ENCODE assay signal across 26 cellular contexts in genomic region chr10:36720931-36721330, GRCh38.
"Had no signal": no experiment of that assay in that cellular context is flagged by ENCODE, and none has a peak within 500 bp of the region (broad histone marks: within the 10 kb centered on the region; RNA-seq: fewer than 3 reads in every experiment).

No MANE protein-coding gene starts in this region.

- H3K9me3 ChIP-seq: colonic mucosa, ovary, right atrium auricular region, suprapubic skin, tibial artery, upper lobe of left lung, uterus had no signal

- H3K4me1 ChIP-seq: colonic mucosa, right atrium auricular region, suprapubic skin, upper lobe of left lung, uterus had no signal

- H3K27ac Mint-ChIP-seq: endodermal cell; immature natural killer cell; natural killer cell treated with Interleukin-12 subunit alpha and Interleukin-12 subunit beta and Interleukin-15 and Interleukin-18, amount 100 ng/mL, for 72 hours; neural progenitor cell; stimulated activated effector memory CD8-positive, alpha-beta T cell treated with anti-CD3 and anti-CD28 coated beads, Interleukin-12 subunit alpha, Interleukin-12 subunit beta, amount 100 ng/mL, for 72 hours had no signal

- H3K36me3 ChIP-seq: colonic mucosa, neural progenitor cell, ovary, right atrium auricular region, suprapubic skin, tibial artery, upper lobe of left lung, uterus had no signal

- H3K27me3 Mint-ChIP-seq: natural killer cell treated with Interleukin-12 subunit alpha and Interleukin-12 subunit beta and Interleukin-15 and Interleukin-18, amount 100 ng/mL, for 72 hours had no signal

- H3K4me3 ChIP-seq: colonic mucosa, lung, neural progenitor cell, ovary, right atrium auricular region, smooth muscle cell, suprapubic skin, tibial artery, upper lobe of left lung, uterus had no signal

- DNase-seq: colonic mucosa; effector CD4-positive, alpha-beta T cell; endodermal cell; foreskin fibroblast; immature natural killer cell; kidney; left cardiac atrium; left ventricle myocardium superior; mesenchymal stem cell; midbrain; nucleus accumbens; ovary; stimulated activated CD4-positive, alpha-beta T cell treated with anti-CD3 and anti-CD28 coated beads, Interleukin-4, amount 100 ng/mL, for 1 hour; stimulated activated CD8-positive, alpha-beta memory T cell treated with anti-CD3 and anti-CD28 coated beads, Interleukin-4, amount 100 ng/mL, for 48 hours; stimulated activated naive CD8-positive, alpha-beta T cell treated with anti-CD3 and anti-CD28 coated beads, Interleukin-15, Interleukin-2, amounts not matched to agents 100 U/mL and 50 U/mL, for 24 hours; tibial artery; upper lobe of left lung; uterus had no signal

- H3K36me3 Mint-ChIP-seq: immature natural killer cell; natural killer cell treated with Interleukin-12 subunit alpha and Interleukin-12 subunit beta and Interleukin-15 and Interleukin-18, amount 100 ng/mL, for 72 hours; neural progenitor cell; stimulated activated effector memory CD8-positive, alpha-beta T cell treated with anti-CD3 and anti-CD28 coated beads, Interleukin-12 subunit alpha, Interleukin-12 subunit beta, amount 100 ng/mL, for 72 hours had no signal

- H3K4me1 Mint-ChIP-seq: immature natural killer cell; stimulated activated effector memory CD8-positive, alpha-beta T cell treated with anti-CD3 and anti-CD28 coated beads, Interleukin-12 subunit alpha, Interleukin-12 subunit beta, amount 100 ng/mL, for 72 hours had no signal

- FAIRE-seq: kidney had no signal

- H3K27ac ChIP-seq: colonic mucosa, neural progenitor cell, ovary, right atrium auricular region, suprapubic skin, tibial artery, upper lobe of left lung, uterus had no signal

- H3K27me3 ChIP-seq: colonic mucosa, neural progenitor cell, ovary, right atrium auricular region, suprapubic skin, tibial artery, upper lobe of left lung, uterus had no signal

- H3K9me3 Mint-ChIP-seq: natural killer cell treated with Interleukin-12 subunit alpha and Interleukin-12 subunit beta and Interleukin-15 and Interleukin-18, amount 100 ng/mL, for 72 hours had no signal

- ATAC-seq: esophagus mucosa; left ventricle myocardium superior; natural killer cell treated with Interleukin-12 subunit alpha and Interleukin-12 subunit beta and Interleukin-15 and Interleukin-18, amount 100 ng/mL, for 72 hours; stimulated activated effector memory CD8-positive, alpha-beta T cell treated with anti-CD3 and anti-CD28 coated beads, Interleukin-12 subunit alpha, Interleukin-12 subunit beta, amount 100 ng/mL, for 72 hours; stimulated activated naive CD8-positive, alpha-beta T cell treated with anti-CD3 and anti-CD28 coated beads, Interleukin-15, Interleukin-2, amounts not matched to agents 100 U/mL and 50 U/mL, for 24 hours had no signal

- H3K4me3 Mint-ChIP-seq: endodermal cell; immature natural killer cell; natural killer cell treated with Interleukin-12 subunit alpha and Interleukin-12 subunit beta and Interleukin-15 and Interleukin-18, amount 100 ng/mL, for 72 hours; neural progenitor cell; stimulated activated effector memory CD8-positive, alpha-beta T cell treated with anti-CD3 and anti-CD28 coated beads, Interleukin-12 subunit alpha, Interleukin-12 subunit beta, amount 100 ng/mL, for 72 hours had no signal
